ENCODE assay signal across 33 cellular contexts in genomic region chr3:143510601-143511000, GRCh38.
"Had no signal": no experiment of that assay in that cellular context is flagged by ENCODE, and none has a peak within 500 bp of the region (broad histone marks: within the 10 kb centered on the region; RNA-seq: fewer than 3 reads in every experiment).

No MANE protein-coding gene starts in this region.

- H3K27ac Mint-ChIP-seq: activated B cell treated with CpG ODN at 0.5 μM for 24 hours; activated CD4-positive, alpha-beta memory T cell treated with anti-CD3 and anti-CD28 coated beads, Interleukin-2, amount 10 ng/mL, durations not matched to agents 7 days and 5 days; activated CD4-positive, alpha-beta T cell treated with anti-CD3 and anti-CD28 coated beads, Interleukin-2, amount 10 ng/mL, durations not matched to agents 24 days and 14 days; activated CD8-positive, alpha-beta memory T cell treated with anti-CD3 and anti-CD28 coated beads, Interleukin-2, amount 10 ng/mL, durations not matched to agents 7 days and 5 days; activated naive CD8-positive, alpha-beta T cell; activated T-helper 1 cell treated with anti-CD3 and anti-CD28 coated beads, Interleukin-12 subunit alpha, Interleukin-12 subunit beta, Interleukin-2, Interleukin-4 antibody, amounts not matched to agents 30 ng/mL and 10 ng/mL and 1 ng/mL, durations not matched to agents 14 hours and 24 hours and 36 hours; activated T-helper 2 cell treated with anti-CD3 and anti-CD28 coated beads, Interferon-gamma antibody, Interleukin-2, Interleukin-4, amounts not matched to agents 10 μg/mL and 5 μg/mL and 100 μg/mL, durations not matched to agents 14 hours and 24 hours and 36 hours; brain; dendritic cell treated with granulocyte-macrophage colony-stimulating factor and Interleukin-4, amounts not matched to agents 40 ng/mL and 50 ng/mL, for 4 days; endodermal cell; T-cell; T-helper 1 cell treated with Interleukin-12 subunit alpha and Interleukin-12 subunit beta and Interleukin-4 antibody, amounts not matched to agents 30 μg/mL and 1 μg/mL, for 36 hours had no signal

- H3K4me1 Mint-ChIP-seq: activated CD4-positive, alpha-beta memory T cell treated with anti-CD3 and anti-CD28 coated beads, Interleukin-2, amount 10 ng/mL, durations not matched to agents 7 days and 5 days; activated CD8-positive, alpha-beta memory T cell treated with anti-CD3 and anti-CD28 coated beads, Interleukin-2, amount 10 ng/mL, durations not matched to agents 7 days and 5 days; brain; T-cell had no signal

- H3K27ac ChIP-seq: ascending aorta, coronary artery, dorsolateral prefrontal cortex, esophagus squamous epithelium, gastroesophageal sphincter, heart right ventricle, hepatocyte, WERI-Rb-1 had no signal

- H3K4me1 ChIP-seq: ascending aorta, esophagus squamous epithelium, gastroesophageal sphincter, heart right ventricle had no signal

- H3K36me3 Mint-ChIP-seq: activated CD8-positive, alpha-beta memory T cell treated with anti-CD3 and anti-CD28 coated beads, Interleukin-2, amount 10 ng/mL, durations not matched to agents 7 days and 5 days; brain had no signal

- H3K4me2 ChIP-seq: hepatocyte had no signal

- H3K27me3 Mint-ChIP-seq: activated B cell treated with CpG ODN at 0.5 μM for 24 hours; activated CD4-positive, alpha-beta memory T cell treated with anti-CD3 and anti-CD28 coated beads, Interleukin-2, amount 10 ng/mL, durations not matched to agents 7 days and 5 days; activated CD4-positive, alpha-beta T cell treated with anti-CD3 and anti-CD28 coated beads, Interleukin-2, amount 10 ng/mL, durations not matched to agents 24 days and 14 days; activated CD8-positive, alpha-beta memory T cell treated with anti-CD3 and anti-CD28 coated beads, Interleukin-2, amount 10 ng/mL, durations not matched to agents 7 days and 5 days; activated naive CD8-positive, alpha-beta T cell; dendritic cell treated with granulocyte-macrophage colony-stimulating factor and Interleukin-4, amounts not matched to agents 40 ng/mL and 50 ng/mL, for 4 days; T-cell had no signal

- ATAC-seq: activated CD4-positive, CD25-positive, alpha-beta regulatory T cell treated with anti-CD3 and anti-CD28 coated beads, Interleukin-2, amount 50 U/mL, for 24 hours; activated CD8-positive, alpha-beta memory T cell treated with anti-CD3 and anti-CD28 coated beads, Interleukin-2, amount 10 ng/mL, durations not matched to agents 7 days and 5 days; gastroesophageal sphincter; heart right ventricle; T-cell had no signal

- H3K9me3 ChIP-seq: ascending aorta, esophagus squamous epithelium, gastroesophageal sphincter had no signal

- H3K27me3 ChIP-seq: ascending aorta, dorsolateral prefrontal cortex, esophagus squamous epithelium, gastroesophageal sphincter, heart right ventricle, hepatocyte had no signal

- H2AFZ ChIP-seq: hepatocyte had no signal

- H3K4me3 ChIP-seq: ascending aorta, coronary artery, dorsolateral prefrontal cortex, esophagus squamous epithelium, gastroesophageal sphincter, heart right ventricle, hepatocyte had no signal

- H3K9me3 Mint-ChIP-seq: activated B cell treated with CpG ODN at 0.5 μM for 24 hours; activated CD4-positive, alpha-beta memory T cell treated with anti-CD3 and anti-CD28 coated beads, Interleukin-2, amount 10 ng/mL, durations not matched to agents 7 days and 5 days; activated CD4-positive, alpha-beta T cell treated with anti-CD3 and anti-CD28 coated beads, Interleukin-2, amount 10 ng/mL, durations not matched to agents 24 days and 14 days; activated T-helper 1 cell treated with anti-CD3 and anti-CD28 coated beads, Interleukin-12 subunit alpha, Interleukin-12 subunit beta, Interleukin-2, Interleukin-4 antibody, amounts not matched to agents 30 ng/mL and 10 ng/mL and 1 ng/mL, durations not matched to agents 14 hours and 24 hours and 36 hours; activated T-helper 2 cell treated with anti-CD3 and anti-CD28 coated beads, Interferon-gamma antibody, Interleukin-2, Interleukin-4, amounts not matched to agents 10 μg/mL and 5 μg/mL and 100 μg/mL, durations not matched to agents 14 hours and 24 hours and 36 hours; brain; dendritic cell treated with granulocyte-macrophage colony-stimulating factor and Interleukin-4, amounts not matched to agents 40 ng/mL and 50 ng/mL, for 4 days; endodermal cell; T-cell; T-helper 1 cell treated with Interleukin-12 subunit alpha and Interleukin-12 subunit beta and Interleukin-4 antibody, amounts not matched to agents 30 μg/mL and 1 μg/mL, for 36 hours had no signal

- DNase-seq: activated B cell treated with CpG ODN at 0.5 μM for 24 hours; activated CD4-positive, alpha-beta memory T cell treated with anti-CD3 and anti-CD28 coated beads, Interleukin-2, amount 10 ng/mL, durations not matched to agents 7 days and 5 days; activated CD4-positive, alpha-beta T cell treated with anti-CD3 and anti-CD28 coated beads, Interleukin-2, amount 10 ng/mL, durations not matched to agents 24 days and 14 days; activated CD4-positive, alpha-beta T cell treated with anti-CD3 and anti-CD28 coated beads, Interleukin-2, amount 50 U/mL, for 4 hours; activated CD8-positive, alpha-beta memory T cell treated with anti-CD3 and anti-CD28 coated beads, Interleukin-2, amount 10 ng/mL, durations not matched to agents 7 days and 5 days; activated CD8-positive, alpha-beta memory T cell treated with anti-CD3 and anti-CD28 coated beads, Interleukin-2, amount 50 U/mL, for 4 hours; activated effector memory CD4-positive, alpha-beta T cell treated with anti-CD3 and anti-CD28 coated beads, Interleukin-2, amount 50 U/mL, for 16 hours; activated naive CD4-positive, alpha-beta T cell treated with anti-CD3 and anti-CD28 coated beads, Interleukin-2, amount 50 U/mL, for 16 hours; activated T-cell treated with anti-CD3 and anti-CD28 coated beads, Interleukin-2, amount 50 U/mL, for 1 hour; activated T-cell treated with anti-CD3 and anti-CD28 coated beads, Interleukin-2, amount 50 U/mL, for 48 hours; caudate nucleus; cerebellar nuclear complex; dorsolateral prefrontal cortex; effector memory CD4-positive, alpha-beta T cell; endodermal cell; esophagus squamous epithelium; foreskin melanocyte; heart right ventricle; SW 1271; T-cell; T-helper 9 cell; WERI-Rb-1 had no signal

- H3K4me3 Mint-ChIP-seq: activated B cell treated with CpG ODN at 0.5 μM for 24 hours; activated CD4-positive, alpha-beta memory T cell treated with anti-CD3 and anti-CD28 coated beads, Interleukin-2, amount 10 ng/mL, durations not matched to agents 7 days and 5 days; activated CD4-positive, alpha-beta T cell treated with anti-CD3 and anti-CD28 coated beads, Interleukin-2, amount 10 ng/mL, durations not matched to agents 24 days and 14 days; activated CD8-positive, alpha-beta memory T cell treated with anti-CD3 and anti-CD28 coated beads, Interleukin-2, amount 10 ng/mL, durations not matched to agents 7 days and 5 days; activated naive CD8-positive, alpha-beta T cell; activated T-helper 1 cell treated with anti-CD3 and anti-CD28 coated beads, Interleukin-12 subunit alpha, Interleukin-12 subunit beta, Interleukin-2, Interleukin-4 antibody, amounts not matched to agents 30 ng/mL and 10 ng/mL and 1 ng/mL, durations not matched to agents 14 hours and 24 hours and 36 hours; brain; dendritic cell treated with granulocyte-macrophage colony-stimulating factor and Interleukin-4, amounts not matched to agents 40 ng/mL and 50 ng/mL, for 4 days; endodermal cell; T-cell; T-helper 1 cell treated with Interleukin-12 subunit alpha and Interleukin-12 subunit beta and Interleukin-4 antibody, amounts not matched to agents 30 μg/mL and 1 μg/mL, for 36 hours had no signal

- H3K36me3 ChIP-seq: ascending aorta, esophagus squamous epithelium, gastroesophageal sphincter, heart right ventricle, WERI-Rb-1 had no signal
